9 cellular contexts compared by ENCODE assay signal in genomic region chr17:2057714-2058520, GRCh38. TPM values are rescaled to one million over a fixed set of nuclear protein-coding genes. Genes with fewer than 3 reads are reported as not detected.
DNase-seq lines count a peak whose midpoint lies in the region; TF ChIP-seq lines count a peak whose summit lies in the region.
"Had no signal": no experiment of that assay in that cellular context is flagged by ENCODE, and none has a peak within 500 bp of the region (broad histone marks: within the 10 kb centered on the region; RNA-seq: fewer than 3 reads in every experiment).

No MANE protein-coding gene starts in this region.

- H3K4me1 Mint-ChIP-seq in CD8-positive, alpha-beta memory T cell: peaks cover 10 to 56% (median 11%) of the 10 kb centered on the region in 3 donors
- H3K4me1 Mint-ChIP-seq in IgD-negative memory B cell: peaks cover 4 to 20% (median 20%) of the 10 kb centered on the region in 3 donors

- DNase-seq in CD8-positive, alpha-beta memory T cell: peak in 3 of 5 donors; percentile 40 to 72 (median 51)
- no peak for DNase-seq in esophagus muscularis mucosa (ENCODE audit: extremely low spot score)
- DNase-seq in prostate gland (ENCODE audit: low spot score): no peak
- no peak for DNase-seq in effector CD4-positive, alpha-beta T cell
- DNase-seq in SW480 (ENCODE audit: low spot score): no peak
- DNase-seq in cortex of kidney (lab: John Stamatoyannopoulos, UW): no peak
- DNase-seq in NCI-H510A treated with DMSO at 0.1 percent for 48 hours (lab: John Stamatoyannopoulos, UW): no peak
- DNase-seq: DMS79 had no signal

- peak overlapping the region in 1 of 8 donors; percentile 73 for H3K27ac Mint-ChIP-seq in CD8-positive, alpha-beta memory T cell
- peak overlapping the region in 2 of 3 donors; percentile 53 to 95 for H3K27ac Mint-ChIP-seq in IgD-negative memory B cell

- H3K27ac ChIP-seq in CD8-positive, alpha-beta memory T cell (ENCODE audit: low read depth, low read length): no peak overlapping the region
- peak overlapping the region; percentile 90 to 97 (median 92) for H3K27ac ChIP-seq in esophagus muscularis mucosa (replicated peaks in 1 of 4)
- H3K27ac ChIP-seq in prostate gland: peak overlapping the region; percentile 75 to 82

- no peak for TF ChIP-seq POLR2A in esophagus muscularis mucosa (IDR thresholded peaks at IDR 0.05; ENCODE audit: low read depth)
- TF ChIP-seq POLR2A in prostate gland (IDR thresholded peaks at IDR 0.05): no peak

- peaks cover 0 to 5% of the 10 kb centered on the region in 2 donors for H3K27me3 Mint-ChIP-seq in CD8-positive, alpha-beta memory T cell
- peaks cover 10% of the 10 kb centered on the region for H3K27me3 Mint-ChIP-seq in IgD-negative memory B cell

- 70% methylated on average over 28 of the region's 98 CpGs for WGBS in esophagus muscularis mucosa
- 56% methylated on average over 92 of the region's 98 CpGs for WGBS in prostate gland

- POLR2A ChIA-PET in CD8-positive, alpha-beta memory T cell (lab: Charles Lee): interaction anchor here (0.8 to 4.4 kb wide), 7 partner anchors 10 to 246 kb away, joined by 3 to 37 read pairs (median 5); partner anchors contain the start of genes SMG6 and SRR

- H3K9me3 ChIP-seq in CD8-positive, alpha-beta memory T cell (ENCODE audit: low read length): no peaks in the 10 kb centered on the region
- H3K9me3 ChIP-seq in esophagus muscularis mucosa (no peaks in the 10 kb centered on the region), prostate gland (no peaks in the 10 kb centered on the region)

- CTCF ChIA-PET in CD8-positive, alpha-beta memory T cell (lab: Charles Lee): interaction anchor here (0.8 to 8.2 kb wide), 28 partner anchors 8 to 279 kb away, joined by 3 to 256 read pairs (median 6); partner anchors contain the start of genes SGSM2 and TSR1

- intact Hi-C loops in esophagus muscularis mucosa (cut with DNase I) (loop anchor here (5.0 kb wide), 1 partner anchor 119 kb away; no protein-coding TSS in a partner anchor), prostate gland (cut with DNase I) (loop anchor here (2.0 to 10.0 kb wide), 3 partner anchors 34 to 337 kb away; no protein-coding TSS in a partner anchor)

- no peaks in the 10 kb centered on the region for H3K36me3 ChIP-seq in CD8-positive, alpha-beta memory T cell (ENCODE audit: insufficient read depth, low read length)
- peaks cover 3 to 26% (median 17%) of the 10 kb centered on the region in 4 donors for H3K36me3 ChIP-seq in esophagus muscularis mucosa
- no peaks in the 10 kb centered on the region for H3K36me3 ChIP-seq in prostate gland

- H3K36me3 Mint-ChIP-seq in CD8-positive, alpha-beta memory T cell: peaks cover 0 to 28% (median 0%) of the 10 kb centered on the region in 3 donors
- H3K36me3 Mint-ChIP-seq in IgD-negative memory B cell: peaks cover 5% of the 10 kb centered on the region

- H3K4me3 ChIP-seq in CD8-positive, alpha-beta memory T cell (ENCODE audit: low read length): no peak overlapping the region
- H3K4me3 ChIP-seq in esophagus muscularis mucosa: peak overlapping the region; percentile 66 to 84 (median 72)
- peak overlapping the region in 1 of 2 donors; percentile 3 for H3K4me3 ChIP-seq in prostate gland

- no peaks in the 10 kb centered on the region for H3K9me3 Mint-ChIP-seq in CD8-positive, alpha-beta memory T cell
- no peaks in the 10 kb centered on the region for H3K9me3 Mint-ChIP-seq in IgD-negative memory B cell

- H3K27me3 ChIP-seq in CD8-positive, alpha-beta memory T cell (ENCODE audit: insufficient read depth, low read length, poor library complexity, severe bottlenecking): no peaks in the 10 kb centered on the region
- H3K27me3 ChIP-seq in esophagus muscularis mucosa (peaks cover 0 to 26% (median 0%) of the 10 kb centered on the region in 4 donors), prostate gland (replicated peaks; ENCODE audit: insufficient read depth) (no peaks in the 10 kb centered on the region)

- peaks cover 17% of the 10 kb centered on the region for H3K4me1 ChIP-seq in CD8-positive, alpha-beta memory T cell (ENCODE audit: insufficient read depth, low read length)
- peaks cover 69 to 100% (median 96%) of the 10 kb centered on the region in 4 donors for H3K4me1 ChIP-seq in esophagus muscularis mucosa
- no peaks in the 10 kb centered on the region for H3K4me1 ChIP-seq in prostate gland (replicated peaks)

- TF ChIP-seq CTCF in esophagus muscularis mucosa (IDR thresholded peaks at IDR 0.05) (no peak), prostate gland (IDR thresholded peaks at IDR 0.05) (no peak)

- peak overlapping the region in 2 of 7 donors; percentile 30 to 49 for H3K4me3 Mint-ChIP-seq in CD8-positive, alpha-beta memory T cell
- peak overlapping the region in 1 of 4 donors; percentile 62 for H3K4me3 Mint-ChIP-seq in IgD-negative memory B cell

- TF ChIP-seq EP300 in esophagus muscularis mucosa (IDR thresholded peaks at IDR 0.05): no peak

RNA-seq across cellular contexts. Expression of gene HIC1, which starts 3.0 kb away (rescaled TPM):
- 10 to 100 TPM; 39.5 to 42.7 TPM for total RNA-seq in CD8-positive, alpha-beta memory T cell
- 1.3 TPM for polyA plus RNA-seq in CD8-positive, alpha-beta memory T cell
- polyA plus RNA-seq in IgD-negative memory B cell: 0.88 TPM
- 10 to 100 TPM; 48.6 to 86.4 (median 54.9) TPM for total RNA-seq in esophagus muscularis mucosa
- total RNA-seq in prostate gland: 10 to 100 TPM; 20.5 to 33.1 TPM

RNA-seq across cellular contexts. Expression of gene OVCA2, which starts 16.1 kb away (rescaled TPM):
- total RNA-seq in CD8-positive, alpha-beta memory T cell: 10 to 100 TPM; 54.2 to 56.2 TPM
- 60.0 TPM for polyA plus RNA-seq in CD8-positive, alpha-beta memory T cell
- 62.5 TPM for polyA plus RNA-seq in IgD-negative memory B cell
- total RNA-seq in esophagus muscularis mucosa: 10 to 100 TPM; 34.9 to 38.9 (median 38.0) TPM
- 10 to 100 TPM; 52.2 to 57.5 TPM for total RNA-seq in prostate gland

RNA-seq across cellular contexts. Expression of gene DPH1, which starts 28.0 kb away (rescaled TPM):
- total RNA-seq in CD8-positive, alpha-beta memory T cell: 10 to 100 TPM; 38.5 to 43.8 TPM
- 33.2 TPM for polyA plus RNA-seq in CD8-positive, alpha-beta memory T cell
- 34.4 TPM for polyA plus RNA-seq in IgD-negative memory B cell
- total RNA-seq in esophagus muscularis mucosa (10 to 100 TPM; 27.4 to 41.8 (median 38.3) TPM), prostate gland (10 to 100 TPM; 61.4 to 84.1 TPM)

RNA-seq across cellular contexts. Expression of gene RTN4RL1, which starts 32.8 kb away (rescaled TPM):
- 1 to 10 TPM; 1.0 to 1.2 TPM for total RNA-seq in CD8-positive, alpha-beta memory T cell
- 0.32 TPM for polyA plus RNA-seq in CD8-positive, alpha-beta memory T cell
- polyA plus RNA-seq in IgD-negative memory B cell: 0.44 TPM
- under 1 TPM; 0.50 to 0.86 (median 0.67) TPM for total RNA-seq in esophagus muscularis mucosa
- 10 to 100 TPM in 1 of 2 donors, 1 to 10 TPM in 1; 8.3 to 21.5 TPM for total RNA-seq in prostate gland

Comparison
In these comparisons a context has a peak if more than half of its experiments do, and no peak if none do; other contexts are left out.
1. DNase-seq: peak in CD8-positive, alpha-beta memory T cell (3 of 5); none in esophagus muscularis mucosa (single experiment), prostate gland (single experiment), effector CD4-positive, alpha-beta T cell (single experiment), SW480 (single experiment), cortex of kidney (single experiment) and NCI-H510A treated with DMSO at 0.1 percent for 48 hours (single experiment).